In genomic region chr10:43689618-43689954, GRCh38 we compare ENCODE assay signal across 1 cellular context.
TF ChIP-seq lines count a peak whose summit lies in the region.

No MANE protein-coding gene starts in this region.

TF ChIP-seq in WTC11, 78 proteins besides CTCF, POLR2A, EP300 and RAD21 (continued from another document):
- TF ChIP-seq, protein P1, sequence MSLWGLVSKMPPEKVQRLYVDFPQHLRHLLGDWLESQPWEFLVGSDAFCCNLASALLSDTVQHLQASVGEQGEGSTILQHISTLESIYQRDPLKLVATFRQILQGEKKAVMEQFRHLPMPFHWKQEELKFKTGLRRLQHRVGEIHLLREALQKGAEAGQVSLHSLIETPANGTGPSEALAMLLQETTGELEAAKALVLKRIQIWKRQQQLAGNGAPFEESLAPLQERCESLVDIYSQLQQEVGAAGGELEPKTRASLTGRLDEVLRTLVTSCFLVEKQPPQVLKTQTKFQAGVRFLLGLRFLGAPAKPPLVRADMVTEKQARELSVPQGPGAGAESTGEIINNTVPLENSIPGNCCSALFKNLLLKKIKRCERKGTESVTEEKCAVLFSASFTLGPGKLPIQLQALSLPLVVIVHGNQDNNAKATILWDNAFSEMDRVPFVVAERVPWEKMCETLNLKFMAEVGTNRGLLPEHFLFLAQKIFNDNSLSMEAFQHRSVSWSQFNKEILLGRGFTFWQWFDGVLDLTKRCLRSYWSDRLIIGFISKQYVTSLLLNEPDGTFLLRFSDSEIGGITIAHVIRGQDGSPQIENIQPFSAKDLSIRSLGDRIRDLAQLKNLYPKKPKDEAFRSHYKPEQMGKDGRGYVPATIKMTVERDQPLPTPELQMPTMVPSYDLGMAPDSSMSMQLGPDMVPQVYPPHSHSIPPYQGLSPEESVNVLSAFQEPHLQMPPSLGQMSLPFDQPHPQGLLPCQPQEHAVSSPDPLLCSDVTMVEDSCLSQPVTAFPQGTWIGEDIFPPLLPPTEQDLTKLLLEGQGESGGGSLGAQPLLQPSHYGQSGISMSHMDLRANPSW (CRISPR knock-in tag; conservative IDR thresholded peaks at IDR 0.05; ENCODE audit: low read depth): no peak
- TF ChIP-seq ZMAT4 (CRISPR knock-in tag; IDR thresholded peaks at IDR 0.05) (no peak), HMGXB4 (CRISPR knock-in tag; IDR thresholded peaks at IDR 0.05) (no peak; the same call in none of the 2 replicates), PRRX2 (CRISPR knock-in tag; IDR thresholded peaks at IDR 0.05) (no peak), ZNF138 (CRISPR knock-in tag; conservative IDR thresholded peaks at IDR 0.05) (no peak), ZNF416 (CRISPR knock-in tag; IDR thresholded peaks at IDR 0.05) (no peak), ZNF317 (CRISPR knock-in tag; IDR thresholded peaks at IDR 0.05; ENCODE audit: borderline replicate concordance, low read depth) (0 out of 2 replicates have a peak, but pooled peaks have one; percentile 32), ZNF121 (CRISPR knock-in tag; IDR thresholded peaks at IDR 0.05) (no peak), SMAD4 (CRISPR knock-in tag; IDR thresholded peaks at IDR 0.05) (no peak), TEAD1 (CRISPR knock-in tag; IDR thresholded peaks at IDR 0.05) (no peak), NFATC4 (CRISPR knock-in tag; IDR thresholded peaks at IDR 0.05) (no peak), MYBL2 (CRISPR knock-in tag; IDR thresholded peaks at IDR 0.05) (0 out of 2 replicates have a peak, but pooled peaks have one; percentile 0), NFE2L1 (CRISPR knock-in tag; IDR thresholded peaks at IDR 0.05) (peak; percentile 73; the same call in 1 of the 2 replicates), FOXK1 (CRISPR knock-in tag; IDR thresholded peaks at IDR 0.05) (no peak), ZNF423 (CRISPR knock-in tag; IDR thresholded peaks at IDR 0.05) (no peak), JUN (CRISPR knock-in tag; IDR thresholded peaks at IDR 0.05) (no peak), RORB (CRISPR knock-in tag; IDR thresholded peaks at IDR 0.05) (no peak), NR2C2 (CRISPR knock-in tag; IDR thresholded peaks at IDR 0.05) (no peak; the same call in 1 of the 2 replicates), ESRRA (CRISPR knock-in tag; IDR thresholded peaks at IDR 0.05; ENCODE audit: borderline replicate concordance) (no peak), ZNF232 (CRISPR knock-in tag; IDR thresholded peaks at IDR 0.05) (peak; percentile 58; the same call in 1 of the 2 replicates)
- TF ChIP-seq, protein P2, sequence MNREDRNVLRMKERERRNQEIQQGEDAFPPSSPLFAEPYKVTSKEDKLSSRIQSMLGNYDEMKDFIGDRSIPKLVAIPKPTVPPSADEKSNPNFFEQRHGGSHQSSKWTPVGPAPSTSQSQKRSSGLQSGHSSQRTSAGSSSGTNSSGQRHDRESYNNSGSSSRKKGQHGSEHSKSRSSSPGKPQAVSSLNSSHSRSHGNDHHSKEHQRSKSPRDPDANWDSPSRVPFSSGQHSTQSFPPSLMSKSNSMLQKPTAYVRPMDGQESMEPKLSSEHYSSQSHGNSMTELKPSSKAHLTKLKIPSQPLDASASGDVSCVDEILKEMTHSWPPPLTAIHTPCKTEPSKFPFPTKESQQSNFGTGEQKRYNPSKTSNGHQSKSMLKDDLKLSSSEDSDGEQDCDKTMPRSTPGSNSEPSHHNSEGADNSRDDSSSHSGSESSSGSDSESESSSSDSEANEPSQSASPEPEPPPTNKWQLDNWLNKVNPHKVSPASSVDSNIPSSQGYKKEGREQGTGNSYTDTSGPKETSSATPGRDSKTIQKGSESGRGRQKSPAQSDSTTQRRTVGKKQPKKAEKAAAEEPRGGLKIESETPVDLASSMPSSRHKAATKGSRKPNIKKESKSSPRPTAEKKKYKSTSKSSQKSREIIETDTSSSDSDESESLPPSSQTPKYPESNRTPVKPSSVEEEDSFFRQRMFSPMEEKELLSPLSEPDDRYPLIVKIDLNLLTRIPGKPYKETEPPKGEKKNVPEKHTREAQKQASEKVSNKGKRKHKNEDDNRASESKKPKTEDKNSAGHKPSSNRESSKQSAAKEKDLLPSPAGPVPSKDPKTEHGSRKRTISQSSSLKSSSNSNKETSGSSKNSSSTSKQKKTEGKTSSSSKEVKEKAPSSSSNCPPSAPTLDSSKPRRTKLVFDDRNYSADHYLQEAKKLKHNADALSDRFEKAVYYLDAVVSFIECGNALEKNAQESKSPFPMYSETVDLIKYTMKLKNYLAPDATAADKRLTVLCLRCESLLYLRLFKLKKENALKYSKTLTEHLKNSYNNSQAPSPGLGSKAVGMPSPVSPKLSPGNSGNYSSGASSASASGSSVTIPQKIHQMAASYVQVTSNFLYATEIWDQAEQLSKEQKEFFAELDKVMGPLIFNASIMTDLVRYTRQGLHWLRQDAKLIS (CRISPR knock-in tag; IDR thresholded peaks at IDR 0.05; ENCODE audit: borderline replicate concordance): no peak
- TF ChIP-seq, protein P3, sequence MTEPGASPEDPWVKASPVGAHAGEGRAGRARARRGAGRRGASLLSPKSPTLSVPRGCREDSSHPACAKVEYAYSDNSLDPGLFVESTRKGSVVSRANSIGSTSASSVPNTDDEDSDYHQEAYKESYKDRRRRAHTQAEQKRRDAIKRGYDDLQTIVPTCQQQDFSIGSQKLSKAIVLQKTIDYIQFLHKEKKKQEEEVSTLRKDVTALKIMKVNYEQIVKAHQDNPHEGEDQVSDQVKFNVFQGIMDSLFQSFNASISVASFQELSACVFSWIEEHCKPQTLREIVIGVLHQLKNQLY (CRISPR knock-in tag; IDR thresholded peaks at IDR 0.05): 0 out of 2 replicates have a peak, but pooled peaks have one; percentile 31
- TF ChIP-seq, protein P4, sequence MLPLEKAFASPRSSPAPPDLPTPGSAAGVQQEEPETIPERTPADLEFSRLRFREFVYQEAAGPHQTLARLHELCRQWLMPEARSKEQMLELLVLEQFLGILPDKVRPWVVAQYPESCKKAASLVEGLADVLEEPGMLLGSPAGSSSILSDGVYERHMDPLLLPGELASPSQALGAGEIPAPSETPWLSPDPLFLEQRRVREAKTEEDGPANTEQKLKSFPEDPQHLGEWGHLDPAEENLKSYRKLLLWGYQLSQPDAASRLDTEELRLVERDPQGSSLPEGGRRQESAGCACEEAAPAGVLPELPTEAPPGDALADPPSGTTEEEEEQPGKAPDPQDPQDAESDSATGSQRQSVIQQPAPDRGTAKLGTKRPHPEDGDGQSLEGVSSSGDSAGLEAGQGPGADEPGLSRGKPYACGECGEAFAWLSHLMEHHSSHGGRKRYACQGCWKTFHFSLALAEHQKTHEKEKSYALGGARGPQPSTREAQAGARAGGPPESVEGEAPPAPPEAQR (CRISPR knock-in tag; IDR thresholded peaks at IDR 0.05): no peak
